ENCODE assay signal across 8 cellular contexts in the genomic region with DNA sequence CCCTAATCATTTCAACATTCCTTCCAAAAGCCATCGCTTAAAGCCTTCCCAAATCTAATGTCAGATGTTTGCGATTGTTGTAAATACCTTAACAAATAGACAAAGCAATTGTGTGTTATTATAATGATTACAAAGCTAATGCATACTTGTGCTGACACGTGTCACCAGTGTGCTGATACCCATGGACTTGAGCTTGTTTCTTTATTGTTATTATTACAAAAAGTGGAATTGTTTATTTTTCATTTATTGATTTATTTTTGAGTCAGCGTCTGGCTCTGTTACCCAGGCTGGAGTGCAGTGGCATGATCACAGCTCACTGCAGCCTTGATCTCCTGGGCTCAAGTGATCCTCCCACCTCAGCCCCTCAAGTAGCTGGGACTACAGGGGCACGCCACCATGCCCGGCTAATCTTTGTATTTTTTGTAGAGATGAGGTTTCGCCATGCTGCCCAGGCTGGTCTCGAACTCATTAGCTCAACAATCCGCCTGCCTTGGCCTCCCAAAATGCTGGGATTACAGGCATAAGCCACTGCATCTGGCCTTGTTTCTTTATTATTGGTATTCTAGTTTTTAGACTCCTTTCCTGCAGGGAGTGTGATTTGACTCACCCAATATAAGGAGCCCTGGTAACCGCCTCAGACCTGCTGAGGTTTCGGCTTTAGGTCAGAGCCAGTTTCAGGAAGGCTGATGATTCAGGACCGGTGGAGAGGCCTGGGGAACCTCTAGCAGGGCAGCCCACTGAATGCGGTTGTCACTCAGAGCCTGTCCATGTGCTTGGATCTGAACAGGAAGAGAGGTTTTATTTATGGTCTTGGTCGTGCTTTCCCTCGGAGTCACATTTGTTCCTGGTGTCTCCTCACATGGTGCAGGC. TPM values are rescaled to one million over a fixed set of nuclear protein-coding genes. Genes with fewer than 3 reads are reported as not detected.
DNase-seq lines count a peak whose midpoint lies in the region; ATAC-seq and TF ChIP-seq lines count a peak whose summit lies in the region.

No MANE protein-coding gene starts in this region.

- TF ChIP-seq CTCF in chondrocyte (IDR thresholded peaks at IDR 0.05), result no peak

- intact Hi-C loops in sciatic nerve (cut with DNase I), result no loop called here

- H3K4me1 Mint-ChIP-seq in activated naive CD8-positive, alpha-beta T cell treated with anti-CD3 and anti-CD28 coated beads for 36 hours, result peaks cover 9% of the 10 kb centered on the region
- H3K4me1 Mint-ChIP-seq in chondrocyte (ENCODE audit: low read depth), result peaks cover 22% of the 10 kb centered on the region

- H3K27ac Mint-ChIP-seq in activated naive CD8-positive, alpha-beta T cell treated with anti-CD3 and anti-CD28 coated beads for 36 hours, result no peak overlapping the region
- H3K27ac Mint-ChIP-seq in chondrocyte (ENCODE audit: unreplicated experiment), result no peak overlapping the region

- peak; percentile 85 for ATAC-seq in HG03135 (IDR thresholded peaks at IDR 0.05; ENCODE audit: unreplicated experiment)
- no peak for ATAC-seq in sciatic nerve

- peak in 2 of 3 experiments; percentile 33 to 51 for DNase-seq in activated CD8-positive, alpha-beta memory T cell treated with anti-CD3 and anti-CD28 coated beads for 48 hours (ENCODE audit: low read depth in 2 of 3, low spot score in 2 of 3)
- no peak for DNase-seq in activated CD8-positive, alpha-beta memory T cell treated with anti-CD3 and anti-CD28 coated beads, Interleukin-2, amount 50 U/mL, for 4 hours
- peak; percentile 48 for DNase-seq in activated naive CD8-positive, alpha-beta T cell treated with anti-CD3 and anti-CD28 coated beads for 36 hours
- DNase-seq in stimulated activated CD8-positive, alpha-beta memory T cell treated with anti-CD3 and anti-CD28 coated beads, Interleukin-4, amount 100 ng/mL, for 24 hours (ENCODE audit: low read depth), result peak; percentile 11
- DNase-seq in NCI-H1105 (lab: John Stamatoyannopoulos, UW) (no peak), chondrocyte (ENCODE audit: low spot score) (no peak), sciatic nerve (ENCODE audit: low spot score) (no peak)

- H3K9me3 Mint-ChIP-seq in activated naive CD8-positive, alpha-beta T cell treated with anti-CD3 and anti-CD28 coated beads for 36 hours, result no peaks in the 10 kb centered on the region
- H3K9me3 Mint-ChIP-seq in chondrocyte (ENCODE audit: low read depth), result no peaks in the 10 kb centered on the region

- H3K27me3 Mint-ChIP-seq in activated naive CD8-positive, alpha-beta T cell treated with anti-CD3 and anti-CD28 coated beads for 36 hours, result peaks cover 45% of the 10 kb centered on the region
- no peaks in the 10 kb centered on the region for H3K27me3 Mint-ChIP-seq in chondrocyte (ENCODE audit: low read depth)

- H3K4me3 Mint-ChIP-seq in activated naive CD8-positive, alpha-beta T cell treated with anti-CD3 and anti-CD28 coated beads for 36 hours, result no peak overlapping the region
- no peak overlapping the region for H3K4me3 Mint-ChIP-seq in chondrocyte (ENCODE audit: unreplicated experiment)

- H3K36me3 Mint-ChIP-seq in activated naive CD8-positive, alpha-beta T cell treated with anti-CD3 and anti-CD28 coated beads for 36 hours, result no peaks in the 10 kb centered on the region
- no peaks in the 10 kb centered on the region for H3K36me3 Mint-ChIP-seq in chondrocyte (ENCODE audit: low read depth)

RNA-seq across cellular contexts. Expression of a gene that starts 2.1 kb away (rescaled TPM):
- total RNA-seq in activated naive CD8-positive, alpha-beta T cell treated with anti-CD3 and anti-CD28 coated beads for 36 hours, result not detected
- total RNA-seq in chondrocyte, result 40.2 to 44.9 TPM (median 40.6 TPM) in 3 replicates
- total RNA-seq in sciatic nerve, result 30.0 TPM

RNA-seq across cellular contexts. Expression of a gene that starts 46.9 kb away (rescaled TPM):
- 100 to 1,000 TPM; 114 to 124 TPM for total RNA-seq in activated naive CD8-positive, alpha-beta T cell treated with anti-CD3 and anti-CD28 coated beads for 36 hours
- total RNA-seq in chondrocyte (23.1 to 34.0 TPM (median 27.7 TPM) in 3 replicates), sciatic nerve (12.1 TPM)

RNA-seq across cellular contexts. Expression of a gene that starts 47.1 kb away (rescaled TPM):
- 10 to 100 TPM; 39.8 to 43.2 TPM for total RNA-seq in activated naive CD8-positive, alpha-beta T cell treated with anti-CD3 and anti-CD28 coated beads for 36 hours
- total RNA-seq in chondrocyte, result 14.4 to 25.8 TPM (median 15.6 TPM) in 3 replicates
- 17.9 TPM for total RNA-seq in sciatic nerve

RNA-seq across cellular contexts. Expression of a gene that starts 54.7 kb away (rescaled TPM):
- total RNA-seq in activated naive CD8-positive, alpha-beta T cell treated with anti-CD3 and anti-CD28 coated beads for 36 hours, result 1 to 10 TPM; 1.3 to 1.7 TPM
- total RNA-seq in chondrocyte (4.6 to 7.4 TPM (median 6.7 TPM) in 3 replicates), sciatic nerve (13.4 TPM)

Comparison
In these comparisons a context has a peak if more than half of its experiments do, and no peak if none do; other contexts are left out.
1. DNase-seq: peak in activated CD8-positive, alpha-beta memory T cell treated with anti-CD3 and anti-CD28 coated beads for 48 hours (2 of 3), activated naive CD8-positive, alpha-beta T cell treated with anti-CD3 and anti-CD28 coated beads for 36 hours (single experiment) and stimulated activated CD8-positive, alpha-beta memory T cell treated with anti-CD3 and anti-CD28 coated beads, Interleukin-4, amount 100 ng/mL, for 24 hours (single experiment); none in activated CD8-positive, alpha-beta memory T cell treated with anti-CD3 and anti-CD28 coated beads, Interleukin-2, amount 50 U/mL, for 4 hours (single experiment), NCI-H1105 (single experiment), chondrocyte (single experiment) and sciatic nerve (single experiment).
2. RNA of a gene that starts 2.1 kb away (total RNA-seq): 40.2 to 44.9 TPM in chondrocyte and 30.0 TPM in sciatic nerve (single experiment); not detected in activated naive CD8-positive, alpha-beta T cell treated with anti-CD3 and anti-CD28 coated beads for 36 hours; every median in the first group is over 10 times any median in the second.